17 cellular contexts compared by ENCODE assay signal in genomic region chr6:111276335-111276734, GRCh38.
DNase-seq lines count a peak whose midpoint lies in the region; ATAC-seq and TF ChIP-seq lines count a peak whose summit lies in the region.
"Had no signal": no experiment of that assay in that cellular context is flagged by ENCODE, and none has a peak within 500 bp of the region (broad histone marks: within the 10 kb centered on the region; RNA-seq: fewer than 3 reads in every experiment).

No MANE protein-coding gene starts in this region.

- 76% methylated on average over 2 of the region's 2 CpGs for WGBS in liver

- no peaks in the 10 kb centered on the region for H3K27me3 Mint-ChIP-seq in Caco-2 (ENCODE audit: insufficient read depth, unreplicated experiment)
- H3K27me3 Mint-ChIP-seq: CD4-positive, alpha-beta T cell had no signal

- H3K36me3 Mint-ChIP-seq in Caco-2 (ENCODE audit: insufficient read depth, unreplicated experiment), result peaks cover 88% of the 10 kb centered on the region

- 0 out of 2 replicates have a peak, but pooled peaks cover 5% of the 10 kb centered on the region for H3K9me3 ChIP-seq in Caco-2
- H3K9me3 ChIP-seq in liver (ENCODE audit: control insufficient read depth in 4 of 4, low read length in 3 of 4), result peaks cover 0 to 6% (median 3%) of the 10 kb centered on the region in 4 donors
- H3K9me3 ChIP-seq in lower lobe of right lung, result peaks cover 20% of the 10 kb centered on the region

- peak in 1 of 2 donors; percentile 7 for TF ChIP-seq RAD21 in liver (IDR thresholded peaks at IDR 0.05)

- DNase-seq in Caco-2 (peak in 1 of 2 experiments; percentile 69), OCI-M1 (lab: John Stamatoyannopoulos, UW) (peak; percentile 78), fibroblast of pulmonary artery (ENCODE audit: low read depth) (peak; percentile 28), lower lobe of right lung (no peak)
- no peak for DNase-seq in activated effector memory CD4-positive, alpha-beta T cell treated with Interleukin-2 at 50 U/mL for 16 hours
- DNase-seq in activated CD8-positive, alpha-beta memory T cell treated with anti-CD3 and anti-CD28 coated beads for 24 hours, result no peak
- DNase-seq: CD4-positive, alpha-beta T cell; DMS53; HCEC 1CT; Karpas-422; NCI-H2029 treated with DMSO at 0.1 percent for 48 hours; NCI-H526 treated with DMSO at 0.1 percent for 48 hours; Peyer's patch had no signal

- H3K27ac ChIP-seq in liver (ENCODE audit: low read depth in 1 of 2, low read length in 2 of 2), result no peak overlapping the region
- H3K27ac ChIP-seq in lower lobe of right lung, result no peak overlapping the region
- H3K27ac ChIP-seq: BLaER1 treated with 17β-estradiol and CSF1 and Interleukin-3, amounts not matched to agents 10 nM and 100 nM; Peyer's patch; SJSA1 had no signal

- peaks cover 47% of the 10 kb centered on the region for H3K4me1 Mint-ChIP-seq in Caco-2 (ENCODE audit: low read depth, unreplicated experiment)

- H3K27me3 ChIP-seq in Caco-2 (replicated peaks; ENCODE audit: control insufficient read depth, insufficient read depth, low read length) (no peaks in the 10 kb centered on the region), liver (ENCODE audit: control insufficient read depth in 4 of 4, insufficient read depth in 4 of 4, low read length in 3 of 4) (no peaks in the 10 kb centered on the region), lower lobe of right lung (ENCODE audit: low read depth) (no peaks in the 10 kb centered on the region)
- H3K27me3 ChIP-seq: BLaER1 treated with 17β-estradiol and CSF1 and Interleukin-3, amounts not matched to agents 10 nM and 100 nM; Peyer's patch; SJSA1 had no signal

- H3K9ac ChIP-seq in liver (ENCODE audit: low read depth in 1 of 2, low read length in 2 of 2), result no peak overlapping the region
- H3K9ac ChIP-seq: BLaER1 treated with 17β-estradiol and CSF1 and Interleukin-3, amounts not matched to agents 10 nM and 100 nM had no signal

- TSS peak; percentile 91 for BruUV-seq in Caco-2 (replicated peaks; lab: Mats Ljungman, UMichigan)

- TF ChIP-seq CTCF in Caco-2 (IDR thresholded peaks at IDR 0.05; ENCODE audit: insufficient read depth in 1 of 2, low read depth in 1 of 2, low read length in 1 of 2, severe bottlenecking in 1 of 2, unreplicated experiment in 1 of 2) (no peak), fibroblast of pulmonary artery (IDR thresholded peaks at IDR 0.05; ENCODE audit: low read length, missing control alignments) (no peak), liver (IDR thresholded peaks at IDR 0.05; ENCODE audit: low read depth, low read length, missing input control) (no peak), lower lobe of right lung (IDR thresholded peaks at IDR 0.05) (no peak)

- POLR2A ChIA-PET in Caco-2 (lab: Charles Lee), result no interaction called here

- H3K4me1 ChIP-seq in Caco-2 (peaks cover 43% of the 10 kb centered on the region), liver (ENCODE audit: control insufficient read depth in 4 of 4, insufficient read depth in 4 of 4, low read length in 3 of 4) (peaks cover 2 to 23% (median 18%) of the 10 kb centered on the region in 4 donors), lower lobe of right lung (no peaks in the 10 kb centered on the region)
- H3K4me1 ChIP-seq: BLaER1 treated with 17β-estradiol and CSF1 and Interleukin-3, amounts not matched to agents 10 nM and 100 nM; SJSA1 had no signal

- CTCF ChIA-PET in Caco-2 (lab: Charles Lee), result interaction anchor here (2.3 kb wide), 1 partner anchor 17 kb away, joined by 15 read pairs; a partner anchor contains a TSS

- no peak overlapping the region for H3K4me3 ChIP-seq in Caco-2 (ENCODE audit: low read depth, low read length)
- no peak overlapping the region for H3K4me3 ChIP-seq in fibroblast of pulmonary artery (replicated peaks; ENCODE audit: low read depth, low read length)
- no peak overlapping the region for H3K4me3 ChIP-seq in liver (ENCODE audit: low read depth in 1 of 3, low read length in 3 of 3)
- no peak overlapping the region for H3K4me3 ChIP-seq in lower lobe of right lung
- H3K4me3 ChIP-seq: BLaER1 treated with 17β-estradiol and CSF1 and Interleukin-3, amounts not matched to agents 10 nM and 100 nM; Peyer's patch; SJSA1 had no signal

- H3K36me3 ChIP-seq in Caco-2 (ENCODE audit: control insufficient read depth, insufficient read depth, low read length) (peaks cover 4% of the 10 kb centered on the region), liver (ENCODE audit: control insufficient read depth in 4 of 4, insufficient read depth in 3 of 4, low read depth in 1 of 4, low read length in 3 of 4) (peaks cover 6 to 22% (median 19%) of the 10 kb centered on the region in 4 donors), lower lobe of right lung (peaks cover 51% of the 10 kb centered on the region)

- H3K4me3 Mint-ChIP-seq in Caco-2 (ENCODE audit: unreplicated experiment), result peak overlapping the region; percentile 70
- H3K4me3 Mint-ChIP-seq: CD4-positive, alpha-beta T cell had no signal

- H3K9me3 Mint-ChIP-seq in Caco-2 (ENCODE audit: unreplicated experiment), result peaks cover 12% of the 10 kb centered on the region

- peak overlapping the region; percentile 92 for H3K27ac Mint-ChIP-seq in Caco-2 (ENCODE audit: unreplicated experiment)
- H3K27ac Mint-ChIP-seq: CD4-positive, alpha-beta T cell had no signal

- intact Hi-C loops in Caco-2 (cut with micrococcal nuclease; ENCODE audit: unreplicated experiment), result loop anchor here (1.0 kb wide), 1 partner anchor 17 kb away; a partner anchor contains a TSS
- intact Hi-C loops in lower lobe of right lung (cut with DNase I), result no loop called here

- ATAC-seq in lower lobe of right lung, result no peak
- no peak for ATAC-seq in HG03025 (IDR thresholded peaks at IDR 0.05; ENCODE audit: low FRiP score, unreplicated experiment)

TF ChIP-seq in liver, 16 proteins besides CTCF, POLR2A, EP300 and RAD21:
- peak; percentile 10 for TF ChIP-seq MAX (IDR thresholded peaks at IDR 0.05)
- peak; percentile 38 to 49 for TF ChIP-seq HNF4A (conservative IDR thresholded peaks at IDR 0.05)
- TF ChIP-seq REST (IDR thresholded peaks at IDR 0.05), result no peak
- no peak for TF ChIP-seq TAF1 (conservative IDR thresholded peaks at IDR 0.05)
- TF ChIP-seq RXRA (IDR thresholded peaks at IDR 0.05), result peak in 1 of 2 donors; percentile 36

Comparison
In these comparisons a context has a peak if more than half of its experiments do, and no peak if none do; other contexts are left out.
1. DNase-seq: peak in OCI-M1 (single experiment) and fibroblast of pulmonary artery (single experiment); none in lower lobe of right lung (single experiment), activated effector memory CD4-positive, alpha-beta T cell treated with Interleukin-2 at 50 U/mL for 16 hours (single experiment) and activated CD8-positive, alpha-beta memory T cell treated with anti-CD3 and anti-CD28 coated beads for 24 hours (single experiment).